In genomic region chr2:112634153-112634873, GRCh38 we compare ENCODE assay signal across 1 cellular context.
TF ChIP-seq lines count a peak whose summit lies in the region.

No MANE protein-coding gene starts in this region.

TF ChIP-seq in HepG2, 621 proteins besides CTCF, POLR2A, EP300 and RAD21 (continued from another document):
- TF ChIP-seq UBTF (CRISPR knock-in tag; IDR thresholded peaks at IDR 0.05) = peak; percentile 15; the same call in 1 of the 2 replicates
- TF ChIP-seq GZF1 (CRISPR knock-in tag; IDR thresholded peaks at IDR 0.05) = no peak
- no peak for TF ChIP-seq SIN3B (IDR thresholded peaks at IDR 0.05; ENCODE audit: low read length)
- TF ChIP-seq ZBTB1 (CRISPR knock-in tag; IDR thresholded peaks at IDR 0.05; ENCODE audit: borderline replicate concordance) = peak; percentile 20; the same call in 1 of the 2 replicates
